8 cellular contexts compared by ENCODE assay signal in genomic region chr3:81638480-81638879, GRCh38.
"Had no signal": no experiment of that assay in that cellular context is flagged by ENCODE, and none has a peak within 500 bp of the region (broad histone marks: within the 10 kb centered on the region; RNA-seq: fewer than 3 reads in every experiment).

No MANE protein-coding gene starts in this region.

- H3K9me3 Mint-ChIP-seq: GM23338, H9 had no signal

- H2AFZ ChIP-seq: GM23338 had no signal

- FAIRE-seq: H1, H54, HTR-8/SVneo had no signal

- ATAC-seq: GM23338 had no signal

- H3K4me3 Mint-ChIP-seq: GM23338, H9 had no signal

- H3K27ac Mint-ChIP-seq: GM23338, H9 had no signal

- DNase-seq: H9, HCEC 1CT, KBM-7 had no signal

- H3K4me3 ChIP-seq: GM23338 had no signal

- H3K27ac ChIP-seq: KMS-11 had no signal

- H3K4me1 Mint-ChIP-seq: GM23338, H9 had no signal

- H3K9ac ChIP-seq: KMS-11 had no signal

- H3K4me2 ChIP-seq: GM23338, KMS-11 had no signal
